Comparison of ENCODE assay signal across 8 cellular contexts in the genomic region with DNA sequence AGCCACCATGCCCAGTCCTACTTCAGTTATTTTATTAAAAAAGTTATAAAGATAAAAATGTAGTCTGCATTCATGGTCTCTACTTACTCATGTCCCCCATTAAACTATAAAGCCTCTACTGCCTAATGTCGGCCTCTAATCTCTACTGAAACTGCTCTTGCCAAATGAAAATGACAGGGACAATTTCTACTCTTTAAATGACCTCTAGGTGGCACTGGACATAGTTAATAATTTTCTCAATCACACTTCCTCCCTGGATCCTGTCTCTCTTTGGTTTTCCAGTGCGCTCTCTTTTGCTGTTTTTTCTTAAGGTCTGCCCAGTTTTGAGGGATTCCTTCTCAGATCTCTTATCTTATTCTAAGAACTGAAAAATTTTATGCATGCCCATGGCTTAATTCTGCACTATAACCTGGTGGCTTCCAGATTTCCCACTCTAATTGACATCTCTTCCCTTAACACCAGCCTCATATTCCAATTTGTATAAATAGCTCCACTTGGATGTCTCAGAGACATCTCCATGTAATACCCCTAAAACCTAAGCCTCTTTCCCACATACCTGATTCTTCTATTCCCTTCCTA. TPM values are rescaled to one million over a fixed set of nuclear protein-coding genes. Genes with fewer than 3 reads are reported as not detected.
A peak's percentile ranks its signal among the peaks of the same experiment; 100 is the strongest.
DNase-seq lines count a peak whose midpoint lies in the region; ATAC-seq, FAIRE-seq and TF ChIP-seq lines count a peak whose summit lies in the region.

No MANE protein-coding gene starts in this region.

- DNase-seq in AG09309 (ENCODE audit: low read depth): peak; percentile 2
- DNase-seq in GM12892 (ENCODE audit: insufficient read length): no peak
- peak; percentile 5 to 31 for DNase-seq in NCI-H2081 (lab: John Stamatoyannopoulos, UW)
- DNase-seq in left kidney (ENCODE audit: low read depth, low spot score): peak; percentile 50
- DNase-seq in effector memory CD8-positive, alpha-beta T cell: no peak

- peaks cover 14 to 23% of the 10 kb centered on the region in 2 donors for H3K27me3 Mint-ChIP-seq in effector memory CD8-positive, alpha-beta T cell

- H3K36me3 Mint-ChIP-seq in effector memory CD8-positive, alpha-beta T cell (ENCODE audit: insufficient read depth): no peaks in the 10 kb centered on the region

- H3K27ac Mint-ChIP-seq in effector memory CD8-positive, alpha-beta T cell: peak overlapping the region in 1 of 2 donors; percentile 54

- no peak overlapping the region for H3K4me3 Mint-ChIP-seq in effector memory CD8-positive, alpha-beta T cell

- peaks cover 0 to 6% of the 10 kb centered on the region in 2 donors for H3K4me1 Mint-ChIP-seq in effector memory CD8-positive, alpha-beta T cell (ENCODE audit: low read depth in 2 of 2)

- no peak overlapping the region for H3K4me3 ChIP-seq in AG09309 (ENCODE audit: control insufficient read depth, low read depth, low read length)

- no peaks in the 10 kb centered on the region for H3K9me3 Mint-ChIP-seq in effector memory CD8-positive, alpha-beta T cell

- H3K27ac ChIP-seq in angular gyrus (ENCODE audit: low read depth, low read length): peak overlapping the region; percentile 11

- no peak for TF ChIP-seq POLR2A in GM12892 (IDR thresholded peaks at IDR 0.05; ENCODE audit: low read depth, low read length)

- no peak for ATAC-seq in effector memory CD8-positive, alpha-beta T cell (replicated peaks)
- ATAC-seq in HG03135 (IDR thresholded peaks at IDR 0.05; ENCODE audit: unreplicated experiment): no peak
- no peak for ATAC-seq in esophagus mucosa

- TF ChIP-seq CTCF in AG09309 (IDR thresholded peaks at IDR 0.05; ENCODE audit: control insufficient read depth, insufficient read depth, low read depth, low read length, missing control alignments): peak; percentile 46

- peak; percentile 66 for FAIRE-seq in GM12892 (lab: Jason Lieb, UNC)

RNA-seq across cellular contexts. Expression of a gene that starts 54.3 kb away (rescaled TPM):
- polyA plus RNA-seq in GM12892 (2012; ENCODE audit: missing spikeins): 8.6 TPM
- 7.4 TPM for total RNA-seq in esophagus mucosa

Comparison
In these comparisons a context has a peak if more than half of its experiments do, and no peak if none do; other contexts are left out.
1. DNase-seq: peak in AG09309 (single experiment), NCI-H2081 (2 of 2) and left kidney (single experiment); none in GM12892 (single experiment) and effector memory CD8-positive, alpha-beta T cell (0 of 3).